Comparison of ENCODE assay signal across 13 cellular contexts in the genomic region with DNA sequence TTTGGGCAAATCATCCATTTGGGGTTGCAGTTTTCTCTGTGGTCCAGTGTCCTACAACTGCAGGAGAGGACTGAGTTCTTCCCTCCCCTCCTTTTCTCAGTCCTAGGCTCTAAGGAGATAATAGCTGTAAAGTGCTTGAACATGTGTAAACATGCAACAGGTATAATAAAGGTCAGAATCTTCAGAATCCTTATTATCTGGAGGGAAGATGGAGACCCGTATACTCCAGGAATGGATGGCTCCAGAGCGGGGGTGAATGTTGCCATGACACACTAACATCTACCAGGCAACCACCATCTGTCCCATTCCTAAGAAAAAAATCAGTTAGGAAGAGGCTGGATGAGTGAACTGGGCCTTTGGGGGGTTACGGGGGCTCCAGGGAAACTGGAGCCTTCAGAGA. TPM values are rescaled to one million over a fixed set of nuclear protein-coding genes. Genes with fewer than 3 reads are reported as not detected.
A peak's percentile ranks its signal among the peaks of the same experiment; 100 is the strongest.
DNase-seq lines count a peak whose midpoint lies in the region; ATAC-seq and TF ChIP-seq lines count a peak whose summit lies in the region.
"Had no signal": no experiment of that assay in that cellular context is flagged by ENCODE, and none has a peak within 500 bp of the region (broad histone marks: within the 10 kb centered on the region; RNA-seq: fewer than 3 reads in every experiment).

No MANE protein-coding gene starts in this region.

- H2AFZ ChIP-seq in trophoblast cell (ENCODE audit: insufficient read depth, low read length, poor library complexity) = no peak overlapping the region

- H2BK120ac ChIP-seq in trophoblast cell (ENCODE audit: insufficient read depth, low read length, poor library complexity) = no peak overlapping the region

- H3K79me1 ChIP-seq in trophoblast cell (ENCODE audit: low read length) = peaks cover 13% of the 10 kb centered on the region

- no peak overlapping the region for H3K4ac ChIP-seq in trophoblast cell (ENCODE audit: low read depth, low read length)

- H3K27ac ChIP-seq in HEK293 (ENCODE audit: extremely low read depth, low read depth, low read length) (no peak overlapping the region), trophoblast cell (ENCODE audit: low read depth, low read length) (no peak overlapping the region), prostate gland (no peak overlapping the region)
- H3K27ac ChIP-seq: BLaER1 treated with 17β-estradiol and CSF1 and Interleukin-3, amounts not matched to agents 10 nM and 100 nM; HL-60 had no signal

- TF ChIP-seq CTCF in HEK293 (tag by site-specific recombination; IDR thresholded peaks at IDR 0.05) (no peak), prostate gland (IDR thresholded peaks at IDR 0.05) (no peak)

- no peak overlapping the region for H4K8ac ChIP-seq in trophoblast cell (ENCODE audit: low read depth, low read length)

- H2AK5ac ChIP-seq in trophoblast cell (ENCODE audit: low read length) = no peak overlapping the region

- WGBS in trophoblast cell (ENCODE audit: extremely low coverage, insufficient coverage, insufficient read length) = no CpG with 5 or more reads among the region's 3 CpGs
- WGBS in prostate gland = 86% methylated on average over 3 of the region's 3 CpGs

- intact Hi-C loops in prostate gland (cut with DNase I) = no loop called here

- H3K79me2 ChIP-seq in trophoblast cell (ENCODE audit: control insufficient read depth, insufficient read depth, low read length, poor library complexity) = peaks cover 2% of the 10 kb centered on the region

- no peak overlapping the region for H2BK5ac ChIP-seq in trophoblast cell (ENCODE audit: low read depth, low read length, poor library complexity)

- no peak overlapping the region for H3K14ac ChIP-seq in trophoblast cell (ENCODE audit: low read length)

- no peaks in the 10 kb centered on the region for H3K36me3 ChIP-seq in HEK293 (ENCODE audit: control insufficient read depth in 2 of 2, insufficient read depth in 1 of 2, low read length in 2 of 2)
- no peaks in the 10 kb centered on the region for H3K36me3 ChIP-seq in trophoblast cell (ENCODE audit: control insufficient read depth in 1 of 2, insufficient read depth in 2 of 2, low read length in 2 of 2)
- H3K36me3 ChIP-seq in prostate gland = no peaks in the 10 kb centered on the region
- H3K36me3 ChIP-seq: BLaER1 treated with 17β-estradiol and CSF1 and Interleukin-3, amounts not matched to agents 10 nM and 100 nM had no signal

- no peaks in the 10 kb centered on the region for H3K27me3 ChIP-seq in trophoblast cell (ENCODE audit: insufficient read depth, low read length)
- H3K27me3 ChIP-seq in prostate gland (replicated peaks; ENCODE audit: insufficient read depth) = no peaks in the 10 kb centered on the region
- H3K27me3 ChIP-seq: BLaER1 treated with 17β-estradiol and CSF1 and Interleukin-3, amounts not matched to agents 10 nM and 100 nM had no signal

- no peak for ATAC-seq in HG03108 (IDR thresholded peaks at IDR 0.05; ENCODE audit: unreplicated experiment)
- ATAC-seq: CD8-positive, alpha-beta T cell had no signal

- peak; percentile 24 for DNase-seq in NCI-H146 (lab: John Stamatoyannopoulos, UW)
- no peak for DNase-seq in NCI-H146 treated with DMSO at 0.1 percent for 48 hours (lab: John Stamatoyannopoulos, UW; ENCODE audit: unreplicated experiment)
- DNase-seq in NCI-H69 (lab: John Stamatoyannopoulos, UW) = peak; percentile 66
- peak in 1 of 2 donors; percentile 76 for DNase-seq in trophoblast cell
- no peak for DNase-seq in prostate gland (ENCODE audit: low spot score)
- DNase-seq: Calu3; CD8-positive, alpha-beta T cell; GOT3; H9 had no signal

- no peak overlapping the region for H3K18ac ChIP-seq in trophoblast cell (ENCODE audit: low read length)

- H3K4me1 ChIP-seq in HEK293 (ENCODE audit: control insufficient read depth, insufficient read depth, low read length) (peaks cover 1% of the 10 kb centered on the region), trophoblast cell (ENCODE audit: control insufficient read depth in 1 of 2, insufficient read depth in 2 of 2, low read length in 2 of 2) (peaks cover 20 to 31% of the 10 kb centered on the region in 2 experiments), prostate gland (replicated peaks) (no peaks in the 10 kb centered on the region)

- H4K91ac ChIP-seq in trophoblast cell (ENCODE audit: low read depth, low read length) = no peak overlapping the region

- no peak overlapping the region for H4K12ac ChIP-seq in trophoblast cell (ENCODE audit: low read depth, low read length)

- H3K4me3 ChIP-seq in HEK293 (ENCODE audit: low read depth, low read length) (no peak overlapping the region), trophoblast cell (ENCODE audit: low read depth, low read length) (no peak overlapping the region), prostate gland (no peak overlapping the region)
- H3K4me3 ChIP-seq: BLaER1 treated with 17β-estradiol and CSF1 and Interleukin-3, amounts not matched to agents 10 nM and 100 nM had no signal

- POLR2A ChIA-PET in HEK293 (lab: Yijun Ruan, JAX) = interaction anchor here (0.7 kb wide), 1 partner anchor 12 kb away, joined by 4 read pairs; no protein-coding TSS in a partner anchor

- H3K9ac ChIP-seq in trophoblast cell (ENCODE audit: low read length) = no peak overlapping the region
- H3K9ac ChIP-seq: BLaER1 treated with 17β-estradiol and CSF1 and Interleukin-3, amounts not matched to agents 10 nM and 100 nM had no signal

- TF ChIP-seq POLR2A in prostate gland (IDR thresholded peaks at IDR 0.05) = no peak

- no peak overlapping the region for H3K23ac ChIP-seq in trophoblast cell (ENCODE audit: low read length)

- peak overlapping the region; percentile 51 for H2BK12ac ChIP-seq in trophoblast cell (ENCODE audit: low read length)

- CTCF ChIA-PET in HEK293 (lab: Yijun Ruan, JAX) = interaction anchor here (0.5 kb wide), 1 partner anchor 19 kb away, joined by 3 read pairs; no protein-coding TSS in a partner anchor

- no peak overlapping the region for H3K4me2 ChIP-seq in trophoblast cell (ENCODE audit: low read length)
- H3K4me2 ChIP-seq: BLaER1 treated with 17β-estradiol and CSF1 and Interleukin-3, amounts not matched to agents 10 nM and 100 nM had no signal

- H3K9me3 ChIP-seq in HEK293 (ENCODE audit: control insufficient read depth, insufficient read depth, low read depth, low read length) (no peaks in the 10 kb centered on the region), trophoblast cell (ENCODE audit: insufficient read depth, low read depth, low read length) (no peaks in the 10 kb centered on the region), prostate gland (no peaks in the 10 kb centered on the region)
- H3K9me3 ChIP-seq: BLaER1 treated with 17β-estradiol and CSF1 and Interleukin-3, amounts not matched to agents 10 nM and 100 nM had no signal

TF ChIP-seq in HEK293, 187 proteins besides CTCF, POLR2A, EP300 and RAD21:
- TF ChIP-seq ZNF169 (tag by site-specific recombination; IDR thresholded peaks at IDR 0.05) (no peak), ZNF629 (tag by site-specific recombination; IDR thresholded peaks at IDR 0.05) (no peak), SCRT1 (tag by site-specific recombination; IDR thresholded peaks at IDR 0.05; ENCODE audit: borderline replicate concordance) (peak; percentile 46; the same call in 1 of the 2 replicates), ZNF670 (tag by site-specific recombination; IDR thresholded peaks at IDR 0.05; ENCODE audit: low read depth) (no peak), PRDM1 (tag by site-specific recombination; IDR thresholded peaks at IDR 0.05) (no peak), ZNF654 (tag by site-specific recombination; IDR thresholded peaks at IDR 0.05; ENCODE audit: low read depth) (no peak), ZNF785 (tag by site-specific recombination; IDR thresholded peaks at IDR 0.05) (no peak), ZNF202 (tag by site-specific recombination; IDR thresholded peaks at IDR 0.05; ENCODE audit: borderline replicate concordance) (no peak), ZNF426 (tag by site-specific recombination; IDR thresholded peaks at IDR 0.05) (no peak), SCRT2 (tag by site-specific recombination; IDR thresholded peaks at IDR 0.05) (peak; percentile 89), ZBTB17 (tag by site-specific recombination; IDR thresholded peaks at IDR 0.05) (no peak)

RNA-seq across cellular contexts. Expression of a gene that starts 39.7 kb away (rescaled TPM):
- 15.8 and 16.5 TPM in 2 replicates for polyA plus RNA-seq in trophoblast cell (2013)
- total RNA-seq in prostate gland = 10 to 100 TPM; 17.4 TPM

Comparison
In these comparisons a context has a peak if more than half of its experiments do, and no peak if none do; other contexts are left out.
1. DNase-seq: peak in NCI-H146 (single experiment) and NCI-H69 (single experiment); none in NCI-H146 treated with DMSO at 0.1 percent for 48 hours (single experiment) and prostate gland (single experiment).